In genomic region chr11:86698634-86699033, GRCh38 we compare ENCODE assay signal across 28 cellular contexts. TPM values are rescaled to one million over a fixed set of nuclear protein-coding genes. Genes with fewer than 3 reads are reported as not detected.
DNase-seq lines count a peak whose midpoint lies in the region; ATAC-seq and TF ChIP-seq lines count a peak whose summit lies in the region.
"Had no signal": no experiment of that assay in that cellular context is flagged by ENCODE, and none has a peak within 500 bp of the region (broad histone marks: within the 10 kb centered on the region; RNA-seq: fewer than 3 reads in every experiment).

No MANE protein-coding gene starts in this region.

- intact Hi-C loops in A673 (cut with micrococcal nuclease; ENCODE audit: unreplicated experiment): no loop called here

- POLR2A ChIA-PET in A673 (lab: Charles Lee; ENCODE audit: low non-redundant PET): no interaction called here
- POLR2A ChIA-PET in GM10248 (lab: Yijun Ruan, JAX): no interaction called here

- H3K4me3 Mint-ChIP-seq in HFFc6: no peak overlapping the region
- H3K4me3 Mint-ChIP-seq: activated CD4-positive, alpha-beta memory T cell treated with anti-CD3 and anti-CD28 coated beads for 36 hours; activated naive CD4-positive, alpha-beta T cell treated with anti-CD3 and anti-CD28 coated beads for 36 hours; activated T-helper 1 cell treated with anti-CD3 and anti-CD28 coated beads, Interleukin-12 subunit alpha, Interleukin-12 subunit beta, Interleukin-2, Interleukin-4 antibody, amounts not matched to agents 30 ng/mL and 10 ng/mL and 1 ng/mL, durations not matched to agents 14 hours and 24 hours and 36 hours; dendritic cell treated with granulocyte-macrophage colony-stimulating factor and Interleukin-4, amounts not matched to agents 40 ng/mL and 50 ng/mL, for 4 days; IgD-negative memory B cell; naive thymus-derived CD4-positive, alpha-beta T cell had no signal

- no peaks in the 10 kb centered on the region for H3K9me3 Mint-ChIP-seq in HFFc6
- H3K9me3 Mint-ChIP-seq: activated CD4-positive, alpha-beta memory T cell treated with anti-CD3 and anti-CD28 coated beads for 36 hours; activated naive CD4-positive, alpha-beta T cell treated with anti-CD3 and anti-CD28 coated beads for 36 hours; activated T-helper 1 cell treated with anti-CD3 and anti-CD28 coated beads, Interleukin-12 subunit alpha, Interleukin-12 subunit beta, Interleukin-2, Interleukin-4 antibody, amounts not matched to agents 30 ng/mL and 10 ng/mL and 1 ng/mL, durations not matched to agents 14 hours and 24 hours and 36 hours; dendritic cell treated with granulocyte-macrophage colony-stimulating factor and Interleukin-4, amounts not matched to agents 40 ng/mL and 50 ng/mL, for 4 days; naive thymus-derived CD4-positive, alpha-beta T cell had no signal

- H3K36me3 Mint-ChIP-seq in HFFc6 (ENCODE audit: low read depth): peaks cover under 1% of the 10 kb centered on the region; the same call in 1 of the 2 replicates
- H3K36me3 Mint-ChIP-seq: activated CD4-positive, alpha-beta memory T cell treated with anti-CD3 and anti-CD28 coated beads for 36 hours; IgD-negative memory B cell; naive thymus-derived CD4-positive, alpha-beta T cell had no signal

- no peak for ATAC-seq in HG02588 (IDR thresholded peaks at IDR 0.05; ENCODE audit: unreplicated experiment)
- ATAC-seq: left lobe of liver; naive thymus-derived CD4-positive, alpha-beta T cell; psoas muscle had no signal

- TF ChIP-seq CTCF in A673 (conservative IDR thresholded peaks at IDR 0.05; ENCODE audit: low read depth, low read length) (no peak), HFFc6 (IDR thresholded peaks at IDR 0.05) (no peak), GM10248 (IDR thresholded peaks at IDR 0.05; ENCODE audit: control extremely low read depth, extremely low read depth, low read depth, missing control alignments) (no peak)

- no peak overlapping the region for H4K8ac ChIP-seq in mesenchymal stem cell (ENCODE audit: low read length)

- H2BK12ac ChIP-seq in mesenchymal stem cell (ENCODE audit: low read length in 2 of 2): peak overlapping the region in 1 of 2 experiments; percentile 97

- no peak overlapping the region for H2BK15ac ChIP-seq in mesenchymal stem cell (ENCODE audit: low read depth, poor library complexity, severe bottlenecking)

- H3K27me3 ChIP-seq in A673 (replicated peaks; ENCODE audit: insufficient read depth, low read depth, low read length, poor library complexity) (no peaks in the 10 kb centered on the region), adipocyte (replicated peaks; ENCODE audit: control insufficient read depth, insufficient read depth, low read length) (no peaks in the 10 kb centered on the region), mesenchymal stem cell (ENCODE audit: control insufficient read depth in 1 of 2, insufficient read depth in 1 of 2, low read length in 2 of 2) (no peaks in the 10 kb centered on the region)
- H3K27me3 ChIP-seq: BLaER1 treated with 17β-estradiol and CSF1 and Interleukin-3, amounts not matched to agents 10 nM and 100 nM; testis had no signal

- no TSS peak for BruUV-seq in A673 (replicated peaks; lab: Mats Ljungman, UMichigan)

- H3K4me3 ChIP-seq in A673 (ENCODE audit: low read depth, low read length, poor library complexity, severe bottlenecking) (no peak overlapping the region), adipocyte (ENCODE audit: low read length) (no peak overlapping the region), mesenchymal stem cell (ENCODE audit: insufficient read depth in 1 of 2, low read depth in 1 of 2, low read length in 2 of 2) (no peak overlapping the region)
- H3K4me3 ChIP-seq: BLaER1 treated with 17β-estradiol and CSF1 and Interleukin-3, amounts not matched to agents 10 nM and 100 nM; psoas muscle; testis had no signal

- peak overlapping the region; percentile 43; the same call in 1 of the 2 replicates for H3K27ac Mint-ChIP-seq in HFFc6
- H3K27ac Mint-ChIP-seq: activated CD4-positive, alpha-beta memory T cell treated with anti-CD3 and anti-CD28 coated beads for 36 hours; activated naive CD4-positive, alpha-beta T cell treated with anti-CD3 and anti-CD28 coated beads for 36 hours; activated T-helper 1 cell treated with anti-CD3 and anti-CD28 coated beads, Interleukin-12 subunit alpha, Interleukin-12 subunit beta, Interleukin-2, Interleukin-4 antibody, amounts not matched to agents 30 ng/mL and 10 ng/mL and 1 ng/mL, durations not matched to agents 14 hours and 24 hours and 36 hours; dendritic cell treated with granulocyte-macrophage colony-stimulating factor and Interleukin-4, amounts not matched to agents 40 ng/mL and 50 ng/mL, for 4 days; IgD-negative memory B cell; naive thymus-derived CD4-positive, alpha-beta T cell had no signal

- DNase-seq in A673 (ENCODE audit: low spot score) (no peak), HFFc6 (no peak), adipocyte (ENCODE audit: low read depth) (peak; percentile 27), mesenchymal stem cell (no peak), GM10248 (ENCODE audit: extremely low spot score) (no peak), caudate nucleus (lab: John Stamatoyannopoulos, UW) (no peak), NCI-H1417 treated with DMSO at 0.1 percent for 48 hours (lab: John Stamatoyannopoulos, UW) (no peak)
- DNase-seq: activated CD4-positive, alpha-beta memory T cell treated with anti-CD3 and anti-CD28 coated beads for 36 hours; activated CD4-positive, CD25-positive, alpha-beta regulatory T cell treated with anti-CD3 and anti-CD28 coated beads, Interleukin-2, amount 50 U/mL, for 72 hours; activated CD8-positive, alpha-beta memory T cell treated with anti-CD3 and anti-CD28 coated beads, Interleukin-2, amount 50 U/mL, for 4 hours; activated naive CD4-positive, alpha-beta T cell treated with anti-CD3 and anti-CD28 coated beads for 36 hours; COR-L47; hippocampal formation; naive thymus-derived CD4-positive, alpha-beta T cell; NCI-H1092; NCI-H187 treated with DMSO at 0.1 percent for 48 hours; NCI-H526 treated with DMSO at 0.1 percent for 48 hours; occipital lobe; psoas muscle; stimulated activated naive CD4-positive, alpha-beta T cell treated with Interleukin-2 at 50 U/mL for 16 hours; testis had no signal

- H3K27ac ChIP-seq in A673 (ENCODE audit: low read depth, low read length, poor library complexity, severe bottlenecking): peak overlapping the region; percentile 20
- H3K27ac ChIP-seq in mesenchymal stem cell (ENCODE audit: low read length, poor library complexity, severe bottlenecking): no peak overlapping the region
- no peak overlapping the region for H3K27ac ChIP-seq in caudate nucleus (ENCODE audit: low read depth, low read length)
- H3K27ac ChIP-seq: BLaER1 treated with 17β-estradiol and CSF1 and Interleukin-3, amounts not matched to agents 10 nM and 100 nM; psoas muscle; testis had no signal

- H3K9me3 ChIP-seq in A673 (ENCODE audit: low read depth, low read length, poor library complexity, severe bottlenecking) (no peaks in the 10 kb centered on the region), adipocyte (ENCODE audit: control insufficient read depth, low read length) (no peaks in the 10 kb centered on the region), mesenchymal stem cell (ENCODE audit: control insufficient read depth, low read length) (no peaks in the 10 kb centered on the region)
- H3K9me3 ChIP-seq: BLaER1 treated with 17β-estradiol and CSF1 and Interleukin-3, amounts not matched to agents 10 nM and 100 nM; psoas muscle; testis had no signal

- H2AFZ ChIP-seq in mesenchymal stem cell (ENCODE audit: low read depth, low read length): no peak overlapping the region

- H3K4me1 Mint-ChIP-seq in HFFc6 (ENCODE audit: low read depth): peaks cover 76% of the 10 kb centered on the region
- H3K4me1 Mint-ChIP-seq: IgD-negative memory B cell; naive thymus-derived CD4-positive, alpha-beta T cell had no signal

- H3K18ac ChIP-seq in mesenchymal stem cell (ENCODE audit: low read depth in 1 of 2, low read length in 2 of 2): no peak overlapping the region

- H3K23ac ChIP-seq in mesenchymal stem cell (ENCODE audit: low read length in 2 of 2): no peak overlapping the region

- no peak overlapping the region for H2BK120ac ChIP-seq in mesenchymal stem cell (ENCODE audit: low read depth, low read length)

- peak overlapping the region; percentile 70 for H4K91ac ChIP-seq in mesenchymal stem cell (ENCODE audit: low read length)

- H3K4ac ChIP-seq in mesenchymal stem cell (ENCODE audit: low read depth in 1 of 2, low read length in 2 of 2): no peak overlapping the region

- H3K14ac ChIP-seq in mesenchymal stem cell (ENCODE audit: low read length in 2 of 2): no peak overlapping the region

- no peak overlapping the region for H3K4me2 ChIP-seq in mesenchymal stem cell (ENCODE audit: low read length, poor library complexity, severe bottlenecking)
- H3K4me2 ChIP-seq: BLaER1 treated with 17β-estradiol and CSF1 and Interleukin-3, amounts not matched to agents 10 nM and 100 nM had no signal

- peaks cover 34% of the 10 kb centered on the region for H3K4me1 ChIP-seq in A673 (ENCODE audit: insufficient read depth, low read length, poor library complexity, severe bottlenecking)
- H3K4me1 ChIP-seq in adipocyte (ENCODE audit: control insufficient read depth, insufficient read depth, low read length): peaks cover 46% of the 10 kb centered on the region
- H3K4me1 ChIP-seq in mesenchymal stem cell (ENCODE audit: control insufficient read depth, insufficient read depth, low read depth, low read length): peaks cover 7% of the 10 kb centered on the region

- H2AK5ac ChIP-seq in mesenchymal stem cell (ENCODE audit: low read length, severe bottlenecking): peak overlapping the region; percentile 78

- WGBS in mesenchymal stem cell: 100% methylated on average over 1 of the region's 1 CpG

- H3K36me3 ChIP-seq in A673 (ENCODE audit: insufficient read depth, low read length, poor library complexity, severe bottlenecking) (no peaks in the 10 kb centered on the region), adipocyte (ENCODE audit: control insufficient read depth, insufficient read depth, low read length, severe bottlenecking) (no peaks in the 10 kb centered on the region), mesenchymal stem cell (ENCODE audit: control insufficient read depth in 1 of 2, insufficient read depth in 2 of 2, low read depth in 1 of 2, low read length in 2 of 2) (no peaks in the 10 kb centered on the region)
- H3K36me3 ChIP-seq: BLaER1 treated with 17β-estradiol and CSF1 and Interleukin-3, amounts not matched to agents 10 nM and 100 nM had no signal

- H2BK5ac ChIP-seq in mesenchymal stem cell (ENCODE audit: low read depth, low read length, poor library complexity, severe bottlenecking): no peak overlapping the region

- H3K9ac ChIP-seq in adipocyte (ENCODE audit: low read length): no peak overlapping the region
- H3K9ac ChIP-seq in mesenchymal stem cell (ENCODE audit: low read length): no peak overlapping the region
- H3K9ac ChIP-seq: BLaER1 treated with 17β-estradiol and CSF1 and Interleukin-3, amounts not matched to agents 10 nM and 100 nM had no signal

- H3K27me3 Mint-ChIP-seq in HFFc6 (ENCODE audit: insufficient read depth): no peaks in the 10 kb centered on the region

- H3K79me1 ChIP-seq in mesenchymal stem cell (replicated peaks; ENCODE audit: low read length, poor library complexity, severe bottlenecking): no peaks in the 10 kb centered on the region

- CTCF ChIA-PET in A673 (lab: Charles Lee) (no interaction called here), GM10248 (lab: Yijun Ruan, JAX) (no interaction called here)

RNA-seq across cellular contexts. Expression of gene ME3, which starts 26.2 kb away (rescaled TPM):
- 6.9 and 7.6 TPM in 2 replicates for total RNA-seq in A673 (2021)
- 1 to 10 TPM; 3.5 to 8.6 (median 6.6) TPM for total RNA-seq in HFFc6 (2021; fragmentation: NEBNext Ultra II Directional; extraction: Animal tissue kit (Norgen Biotek cat#: 25700))
- polyA plus RNA-seq in mesenchymal stem cell (2013, experiment 1 of 2): 12.5 TPM
- 11.9 TPM for polyA plus RNA-seq in mesenchymal stem cell (2013, experiment 2 of 2)
- total RNA-seq: SK-MEL-5 had no signal
- polyA plus RNA-seq: IgD-negative memory B cell had no signal
